3 cellular contexts compared by ENCODE assay signal in genomic region chr16:78048319-78048718, GRCh38. TPM values are rescaled to one million over a fixed set of nuclear protein-coding genes. Genes with fewer than 3 reads are reported as not detected.
"Had no signal": no experiment of that assay in that cellular context is flagged by ENCODE, and none has a peak within 500 bp of the region (broad histone marks: within the 10 kb centered on the region; RNA-seq: fewer than 3 reads in every experiment).

No MANE protein-coding gene starts in this region.

- DNase-seq: GDM1, GF-D8 had no signal

- ATAC-seq: GM12878 had no signal

- H3K4me3 ChIP-seq: GM12878 had no signal

RNA-seq across cellular contexts. Expression of gene CLEC3A, which starts 26.0 kb away (rescaled TPM):
- polyA plus RNA-seq: GM12878 had no signal
